8 cellular contexts compared by ENCODE assay signal in genomic region chr10:91298224-91298862, GRCh38.
DNase-seq lines count a peak whose midpoint lies in the region; ATAC-seq, FAIRE-seq and TF ChIP-seq lines count a peak whose summit lies in the region.

No MANE protein-coding gene starts in this region.

- H3K27me3 ChIP-seq in skeletal muscle tissue (ENCODE audit: control insufficient read depth in 3 of 3, insufficient read depth in 3 of 3, low read length in 3 of 3), result no peaks in the 10 kb centered on the region

- peak; percentile 80 for DNase-seq in GM13977 (ENCODE audit: low spot score)
- DNase-seq in NCI-H2029 (lab: John Stamatoyannopoulos, UW), result peak; percentile 12
- no peak for DNase-seq in OCI-M2 (lab: John Stamatoyannopoulos, UW; ENCODE audit: unreplicated experiment)

- TF ChIP-seq CTCF in GM13977 (IDR thresholded peaks at IDR 0.05; ENCODE audit: extremely low read depth, insufficient read depth, missing control alignments), result peak; percentile 88
- peak; percentile 95 to 97 for TF ChIP-seq CTCF in brain (conservative IDR thresholded peaks at IDR 0.05)

- no peaks in the 10 kb centered on the region for H3K36me3 ChIP-seq in skeletal muscle tissue (ENCODE audit: control insufficient read depth in 3 of 3, insufficient read depth in 3 of 3, low read length in 3 of 3)

- H3K4me3 ChIP-seq in iPS-18c (ENCODE audit: insufficient read depth, low read depth, low read length) (peak overlapping the region; percentile 29; the same call in 1 of the 2 replicates), skeletal muscle tissue (ENCODE audit: low read length in 3 of 3) (peak overlapping the region; percentile 60 to 80 (median 63))

- peaks cover 0 to 6% (median 0%) of the 10 kb centered on the region in 5 experiments for H3K9me3 Mint-ChIP-seq in brain

- peak; percentile 19 for FAIRE-seq in TTC549 (lab: Jason Lieb, UNC)

- H3K27me3 Mint-ChIP-seq in brain, result peaks cover 5% of the 10 kb centered on the region

- peak overlapping the region; percentile 73 to 83 (median 78) for H3K4me3 Mint-ChIP-seq in brain

- H3K27ac ChIP-seq in skeletal muscle tissue (ENCODE audit: low read depth, low read length), result no peak overlapping the region

- peaks cover 12% of the 10 kb centered on the region for H3K4me1 Mint-ChIP-seq in brain

- in situ Hi-C loops in GM13977 (cut with MboI; ENCODE audit: low pct_unique_long_range_greater_than_20kb, low sequenced_read_pairs, unreplicated experiment), result no loop called here

- no peaks in the 10 kb centered on the region for H3K36me3 Mint-ChIP-seq in brain

- H3K27ac Mint-ChIP-seq in brain, result peak overlapping the region; percentile 67 to 94 (median 87)

- H3K9ac ChIP-seq in skeletal muscle tissue (ENCODE audit: low read depth in 1 of 3, low read length in 3 of 3), result peak overlapping the region in 1 of 3 donors; percentile 55

- peak; percentile 80 for ATAC-seq in HG02943 (IDR thresholded peaks at IDR 0.05; ENCODE audit: low read depth, unreplicated experiment)

- peaks cover 7 to 12% (median 11%) of the 10 kb centered on the region in 3 donors for H3K4me1 ChIP-seq in skeletal muscle tissue (ENCODE audit: control insufficient read depth in 3 of 3, insufficient read depth in 3 of 3, low read length in 3 of 3)

- H3K9me3 ChIP-seq in iPS-18c (ENCODE audit: control insufficient read depth, insufficient read depth, low read length) (peaks cover 3% of the 10 kb centered on the region), skeletal muscle tissue (ENCODE audit: control insufficient read depth in 3 of 3, low read length in 3 of 3) (no peaks in the 10 kb centered on the region)
